Comparison of ENCODE assay signal across 12 cellular contexts in the genomic region with DNA sequence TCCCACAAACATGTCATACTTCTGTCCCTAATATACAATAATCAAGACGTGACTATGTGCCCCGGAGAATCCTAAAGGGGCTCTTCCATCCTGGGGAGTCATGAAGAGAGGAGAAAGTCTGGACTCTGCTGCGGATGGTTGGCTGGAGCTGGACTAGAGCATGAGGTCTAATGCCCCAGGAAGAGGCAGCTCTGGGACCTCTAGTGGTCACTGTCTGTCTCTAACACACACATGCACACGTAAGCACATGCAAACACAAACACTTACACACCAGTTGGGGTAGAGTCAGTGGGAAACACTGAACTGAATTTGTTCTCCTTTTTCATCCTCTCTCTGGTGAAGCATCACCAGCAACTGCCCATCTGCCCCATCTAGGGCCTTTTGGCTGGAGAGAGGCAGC.
A peak's percentile ranks its signal among the peaks of the same experiment; 100 is the strongest.
DNase-seq lines count a peak whose midpoint lies in the region; ATAC-seq, FAIRE-seq and TF ChIP-seq lines count a peak whose summit lies in the region.
"Had no signal": no experiment of that assay in that cellular context is flagged by ENCODE, and none has a peak within 500 bp of the region (broad histone marks: within the 10 kb centered on the region; RNA-seq: fewer than 3 reads in every experiment).

No MANE protein-coding gene starts in this region.

- H3K9me3 ChIP-seq in HAP-1 (no peaks in the 10 kb centered on the region), HepG2 (ENCODE audit: low read length) (no peaks in the 10 kb centered on the region), GM23248 (ENCODE audit: low read depth) (no peaks in the 10 kb centered on the region)
- H3K9me3 ChIP-seq: thoracic aorta had no signal

- H3K36me3 Mint-ChIP-seq in activated CD4-positive, alpha-beta T cell treated with anti-CD3 and anti-CD28 coated beads for 36 hours (ENCODE audit: low read depth) = no peaks in the 10 kb centered on the region

- no peaks in the 10 kb centered on the region for H3K4me1 Mint-ChIP-seq in activated CD4-positive, alpha-beta T cell treated with anti-CD3 and anti-CD28 coated beads for 36 hours
- H3K4me1 Mint-ChIP-seq: activated CD4-positive, alpha-beta memory T cell treated with anti-CD3 and anti-CD28 coated beads, Interleukin-2, amount 10 ng/mL, durations not matched to agents 7 days and 5 days had no signal

- H3K9ac ChIP-seq in HepG2 (ENCODE audit: insufficient read depth, low read depth, low read length) (no peak overlapping the region), GM23248 (no peak overlapping the region)

- no peak overlapping the region for H3K4me3 Mint-ChIP-seq in activated CD4-positive, alpha-beta T cell treated with anti-CD3 and anti-CD28 coated beads for 36 hours
- H3K4me3 Mint-ChIP-seq: activated CD4-positive, alpha-beta memory T cell treated with anti-CD3 and anti-CD28 coated beads, Interleukin-2, amount 10 ng/mL, durations not matched to agents 7 days and 5 days had no signal

- H3K36me3 ChIP-seq in HAP-1 (replicated peaks) (no peaks in the 10 kb centered on the region), HepG2 (replicated peaks in 1 of 2; ENCODE audit: control insufficient read depth in 1 of 2, insufficient read depth in 2 of 2, low read length in 2 of 2) (no peaks in the 10 kb centered on the region), GM23248 (ENCODE audit: low read depth) (no peaks in the 10 kb centered on the region)
- H3K36me3 ChIP-seq: thoracic aorta had no signal

- 0 out of 2 replicates have a peak, but pooled peaks have one; percentile 9 for TF ChIP-seq RAD21 in HepG2 (CRISPR knock-in tag; IDR thresholded peaks at IDR 0.05)

- intact Hi-C loops in HepG2 (cut with micrococcal nuclease; ENCODE audit: unreplicated experiment) = loop anchor here (5.0 kb wide), 1 partner anchor 218 kb away; no protein-coding TSS in a partner anchor
- intact Hi-C loops in activated CD4-positive, alpha-beta T cell treated with anti-CD3 and anti-CD28 coated beads for 36 hours (cut with DNase I, micrococcal nuclease) = no loop called here

- peak; percentile 59 for DNase-seq in COLO829 (ENCODE audit: low spot score)
- peak; percentile 5 to 19 for DNase-seq in HAP-1 (ENCODE audit: low spot score in 2 of 2)
- DNase-seq in HepG2 (ENCODE audit: low spot score) = peak; percentile 35
- DNase-seq in GM23248 = no peak
- no peak for DNase-seq in activated CD4-positive, alpha-beta T cell treated with anti-CD3 and anti-CD28 coated beads for 36 hours
- DNase-seq in SHP77 treated with DMSO at 0.1 percent for 48 hours (lab: John Stamatoyannopoulos, UW) = no peak
- DNase-seq: activated CD4-positive, alpha-beta memory T cell treated with anti-CD3 and anti-CD28 coated beads, Interleukin-2, amount 10 ng/mL, durations not matched to agents 7 days and 5 days; NCI-H1048 had no signal

- peaks cover 2% of the 10 kb centered on the region for H3K9me3 Mint-ChIP-seq in activated CD4-positive, alpha-beta T cell treated with anti-CD3 and anti-CD28 coated beads for 36 hours (ENCODE audit: low read depth)
- H3K9me3 Mint-ChIP-seq: activated CD4-positive, alpha-beta memory T cell treated with anti-CD3 and anti-CD28 coated beads, Interleukin-2, amount 10 ng/mL, durations not matched to agents 7 days and 5 days had no signal

- POLR2A ChIA-PET in HepG2 (lab: Yijun Ruan, JAX) = no interaction called here
- POLR2A ChIA-PET in activated CD4-positive, alpha-beta T cell treated with anti-CD3 and anti-CD28 coated beads for 36 hours (lab: Charles Lee) = no interaction called here

- peak; percentile 53 for TF ChIP-seq CTCF in VCaP (conservative IDR thresholded peaks at IDR 0.05)
- TF ChIP-seq CTCF in HepG2 (CRISPR knock-in tag; IDR thresholded peaks at IDR 0.05) = peak; percentile 67

- H3K4me1 ChIP-seq in HAP-1 = no peaks in the 10 kb centered on the region
- H3K4me1 ChIP-seq in HepG2 (ENCODE audit: insufficient read depth, low read length) = no peaks in the 10 kb centered on the region
- no peaks in the 10 kb centered on the region for H3K4me1 ChIP-seq in GM23248 (ENCODE audit: insufficient read depth)

- peaks cover 2% of the 10 kb centered on the region for H3K27me3 Mint-ChIP-seq in activated CD4-positive, alpha-beta T cell treated with anti-CD3 and anti-CD28 coated beads for 36 hours
- H3K27me3 Mint-ChIP-seq: activated CD4-positive, alpha-beta memory T cell treated with anti-CD3 and anti-CD28 coated beads, Interleukin-2, amount 10 ng/mL, durations not matched to agents 7 days and 5 days had no signal

- peaks cover 8% of the 10 kb centered on the region; the same call in 1 of the 2 replicates for H3K27me3 ChIP-seq in HAP-1 (ENCODE audit: low read depth)
- H3K27me3 ChIP-seq in HepG2 (ENCODE audit: control insufficient read depth in 1 of 2, insufficient read depth in 2 of 2, low read length in 2 of 2) = no peaks in the 10 kb centered on the region
- no peaks in the 10 kb centered on the region for H3K27me3 ChIP-seq in GM23248 (replicated peaks; ENCODE audit: insufficient read depth)

- ATAC-seq in HepG2 (peak; percentile 99), GM18505 (IDR thresholded peaks at IDR 0.05; ENCODE audit: unreplicated experiment) (no peak)
- no peak for ATAC-seq in activated CD4-positive, alpha-beta T cell treated with anti-CD3 and anti-CD28 coated beads for 36 hours

- peak; percentile 90 for FAIRE-seq in HepG2 (lab: Jason Lieb, UNC)

- TF ChIP-seq POLR2A in HepG2 (IDR thresholded peaks at IDR 0.05; ENCODE audit: insufficient read depth in 1 of 2, low read depth in 2 of 2, low read length in 2 of 2) (no peak), GM18505 (IDR thresholded peaks at IDR 0.05; ENCODE audit: borderline replicate concordance, extremely low read depth, insufficient read depth, insufficient read length) (no peak)

- in situ Hi-C loops in HAP-1 (cut with MboI; ENCODE audit: low sequenced_read_pairs) = no loop called here
- in situ Hi-C loops in HepG2 (cut with HindIII; ENCODE audit: extremely low pct_ligation_motif_present, low pct_unique_long_range_greater_than_20kb) = no loop called here
- in situ Hi-C loops in GM23248 (cut with MboI) = no loop called here

- CTCF ChIA-PET in HepG2 (lab: Yijun Ruan, JAX; ENCODE audit: low intra/inter-chr PET ratio, low total read pairs) = no interaction called here
- CTCF ChIA-PET in activated CD4-positive, alpha-beta T cell treated with anti-CD3 and anti-CD28 coated beads for 36 hours (lab: Charles Lee) = interaction anchor here (0.7 kb wide), 1 partner anchor 243 kb away, joined by 3 read pairs; no protein-coding TSS in a partner anchor

- WGBS in HepG2 (ENCODE audit: low lambda C conversion rate) = 15% methylated on average over 4 of the region's 4 CpGs
- WGBS in GM23248 (ENCODE audit: low coverage in 1 of 2, low lambda C conversion rate in 2 of 2, missing lambda C conversion rate in 2 of 2), 2 experiments = 34% methylated on average over 4 of the region's 4 CpGs

- H3K4me3 ChIP-seq in HAP-1 (no peak overlapping the region), HepG2 (replicated peaks in 1 of 3; ENCODE audit: insufficient read depth in 1 of 3, low read depth in 2 of 3, low read length in 3 of 3) (no peak overlapping the region), GM23248 (no peak overlapping the region)
- H3K4me3 ChIP-seq: thoracic aorta had no signal

- H2AFZ ChIP-seq in HepG2 (ENCODE audit: low read length) = no peak overlapping the region
- H2AFZ ChIP-seq in GM23248 = no peak overlapping the region

- BruUV-seq in HepG2 (replicated peaks; lab: Mats Ljungman, UMichigan) = no TSS peak

- H3F3A ChIP-seq in GM23248 (ENCODE audit: insufficient read depth) = no peaks in the 10 kb centered on the region

- H3K27ac ChIP-seq in VCaP = no peak overlapping the region
- H3K27ac ChIP-seq in HepG2 (ENCODE audit: extremely low read length, insufficient read depth, low read length) = no peak overlapping the region
- no peak overlapping the region for H3K27ac ChIP-seq in GM23248
- H3K27ac ChIP-seq: RWPE1, thoracic aorta had no signal

- no peaks in the 10 kb centered on the region for H3K9me2 ChIP-seq in GM23248 (ENCODE audit: insufficient read depth)

- H4K20me1 ChIP-seq in HepG2 (ENCODE audit: insufficient read depth, low read length) (no peaks in the 10 kb centered on the region), GM23248 (ENCODE audit: insufficient read depth) (no peaks in the 10 kb centered on the region)

- no peak overlapping the region for H3K4me2 ChIP-seq in HepG2 (ENCODE audit: low read depth, low read length)
- H3K4me2 ChIP-seq in GM23248 (ENCODE audit: unreplicated experiment) = no peak overlapping the region

- H3K79me2 ChIP-seq in HepG2 (ENCODE audit: insufficient read depth, low read length) (no peaks in the 10 kb centered on the region), GM23248 (ENCODE audit: insufficient read depth) (no peaks in the 10 kb centered on the region)

- TF ChIP-seq EP300 in HepG2 (IDR thresholded peaks at IDR 0.05; ENCODE audit: low read depth in 2 of 2, low read length in 2 of 2) (no peak), HepG2 (CRISPR knock-in tag; IDR thresholded peaks at IDR 0.05; ENCODE audit: borderline replicate concordance) (no peak)

- no peak overlapping the region for H3K27ac Mint-ChIP-seq in activated CD4-positive, alpha-beta T cell treated with anti-CD3 and anti-CD28 coated beads for 36 hours
- H3K27ac Mint-ChIP-seq: activated CD4-positive, alpha-beta memory T cell treated with anti-CD3 and anti-CD28 coated beads, Interleukin-2, amount 10 ng/mL, durations not matched to agents 7 days and 5 days had no signal

TF ChIP-seq in HepG2, 621 proteins besides CTCF, POLR2A, EP300 and RAD21 (continues in another document):
- peak; percentile 57 for TF ChIP-seq STAG1 (CRISPR knock-in tag; IDR thresholded peaks at IDR 0.05)
- TF ChIP-seq SMC3 (IDR thresholded peaks at IDR 0.05; ENCODE audit: low read length) = peak; percentile 32; the same call in 1 of the 2 replicates
- TF ChIP-seq EED (CRISPR knock-in tag; IDR thresholded peaks at IDR 0.05) = no peak
- TF ChIP-seq, protein P1, sequence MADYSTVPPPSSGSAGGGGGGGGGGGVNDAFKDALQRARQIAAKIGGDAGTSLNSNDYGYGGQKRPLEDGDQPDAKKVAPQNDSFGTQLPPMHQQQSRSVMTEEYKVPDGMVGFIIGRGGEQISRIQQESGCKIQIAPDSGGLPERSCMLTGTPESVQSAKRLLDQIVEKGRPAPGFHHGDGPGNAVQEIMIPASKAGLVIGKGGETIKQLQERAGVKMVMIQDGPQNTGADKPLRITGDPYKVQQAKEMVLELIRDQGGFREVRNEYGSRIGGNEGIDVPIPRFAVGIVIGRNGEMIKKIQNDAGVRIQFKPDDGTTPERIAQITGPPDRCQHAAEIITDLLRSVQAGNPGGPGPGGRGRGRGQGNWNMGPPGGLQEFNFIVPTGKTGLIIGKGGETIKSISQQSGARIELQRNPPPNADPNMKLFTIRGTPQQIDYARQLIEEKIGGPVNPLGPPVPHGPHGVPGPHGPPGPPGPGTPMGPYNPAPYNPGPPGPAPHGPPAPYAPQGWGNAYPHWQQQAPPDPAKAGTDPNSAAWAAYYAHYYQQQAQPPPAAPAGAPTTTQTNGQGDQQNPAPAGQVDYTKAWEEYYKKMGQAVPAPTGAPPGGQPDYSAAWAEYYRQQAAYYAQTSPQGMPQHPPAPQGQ (CRISPR knock-in tag; IDR thresholded peaks at IDR 0.05; ENCODE audit: borderline replicate concordance) = no peak

Comparison
In these comparisons a context has a peak if more than half of its experiments do, and no peak if none do; other contexts are left out.
1. DNase-seq: peak in COLO829 (single experiment), HAP-1 (2 of 2) and HepG2 (single experiment); none in GM23248 (single experiment), activated CD4-positive, alpha-beta T cell treated with anti-CD3 and anti-CD28 coated beads for 36 hours (single experiment) and SHP77 treated with DMSO at 0.1 percent for 48 hours (single experiment).